In genomic region chr14:79280400-79280670, GRCh38 we compare ENCODE assay signal across 11 cellular contexts.
DNase-seq lines count a peak whose midpoint lies in the region; ATAC-seq and TF ChIP-seq lines count a peak whose summit lies in the region.
"Had no signal": no experiment of that assay in that cellular context is flagged by ENCODE, and none has a peak within 500 bp of the region (broad histone marks: within the 10 kb centered on the region; RNA-seq: fewer than 3 reads in every experiment).

No MANE protein-coding gene starts in this region.

- ATAC-seq in left colon (no peak), left lobe of liver (no peak)
- ATAC-seq: activated naive CD8-positive, alpha-beta T cell treated with anti-CD3 and anti-CD28 coated beads, Interleukin-2, amount 50 U/mL, for 24 hours had no signal

- DNase-seq in HFFc6 (no peak), cardiac fibroblast (ENCODE audit: low read depth in 2 of 2) (no peak), kidney epithelial cell (ENCODE audit: low read depth) (no peak), left colon (no peak), caudate nucleus (lab: John Stamatoyannopoulos, UW) (no peak), left lobe of liver (ENCODE audit: low spot score) (no peak), posterior cingulate gyrus (no peak)
- DNase-seq: activated naive CD8-positive, alpha-beta T cell treated with anti-CD3 and anti-CD28 coated beads, Interleukin-2, amount 50 U/mL, for 24 hours; stimulated activated naive CD4-positive, alpha-beta T cell had no signal

- H3K9me3 Mint-ChIP-seq in HFFc6 = no peaks in the 10 kb centered on the region
- H3K9me3 Mint-ChIP-seq: activated naive CD8-positive, alpha-beta T cell treated with anti-CD3 and anti-CD28 coated beads, Interleukin-2, amount 50 U/mL, for 24 hours; T-helper 1 cell treated with Interleukin-12 subunit alpha and Interleukin-12 subunit beta and Interleukin-4 antibody, amounts not matched to agents 30 μg/mL and 1 μg/mL, for 36 hours had no signal

- peaks cover 33% of the 10 kb centered on the region for H3K27me3 Mint-ChIP-seq in HFFc6 (ENCODE audit: insufficient read depth)

- no peaks in the 10 kb centered on the region for H3K36me3 Mint-ChIP-seq in HFFc6 (ENCODE audit: low read depth)

- peaks cover 6% of the 10 kb centered on the region for H3K27me3 ChIP-seq in kidney epithelial cell (ENCODE audit: control insufficient read depth, insufficient read depth, low read length)
- no peaks in the 10 kb centered on the region for H3K27me3 ChIP-seq in skeletal muscle satellite cell (ENCODE audit: control insufficient read depth, insufficient read depth, low read length)

- peak overlapping the region; percentile 48 to 67 for H3K4me3 ChIP-seq in cardiac fibroblast (replicated peaks in 1 of 2; ENCODE audit: low read depth in 2 of 2, low read length in 2 of 2)
- H3K4me3 ChIP-seq in kidney epithelial cell (ENCODE audit: low read depth, low read length) = peak overlapping the region; percentile 47
- peak overlapping the region; percentile 85 for H3K4me3 ChIP-seq in skeletal muscle satellite cell (ENCODE audit: low read length)

- H3K36me3 ChIP-seq in kidney epithelial cell (ENCODE audit: control insufficient read depth, insufficient read depth, low read length) (no peaks in the 10 kb centered on the region), skeletal muscle satellite cell (ENCODE audit: insufficient read depth, low read length) (no peaks in the 10 kb centered on the region)

- H3K4me3 Mint-ChIP-seq in HFFc6 = peak overlapping the region; percentile 37
- H3K4me3 Mint-ChIP-seq: activated naive CD8-positive, alpha-beta T cell treated with anti-CD3 and anti-CD28 coated beads, Interleukin-2, amount 50 U/mL, for 24 hours; T-helper 1 cell treated with Interleukin-12 subunit alpha and Interleukin-12 subunit beta and Interleukin-4 antibody, amounts not matched to agents 30 μg/mL and 1 μg/mL, for 36 hours had no signal

- peaks cover 12% of the 10 kb centered on the region; the same call in 1 of the 2 replicates for H3K4me1 Mint-ChIP-seq in HFFc6 (ENCODE audit: low read depth)
- H3K4me1 Mint-ChIP-seq: activated naive CD8-positive, alpha-beta T cell treated with anti-CD3 and anti-CD28 coated beads, Interleukin-2, amount 50 U/mL, for 24 hours had no signal

- H3K9ac ChIP-seq in skeletal muscle satellite cell (ENCODE audit: low read depth, low read length) = peak overlapping the region; percentile 24

- no peak overlapping the region for H3K27ac ChIP-seq in caudate nucleus (ENCODE audit: low read depth, low read length)

- intact Hi-C loops in left colon (cut with DNase I, micrococcal nuclease) (no loop called here), posterior cingulate gyrus (cut with DNase I) (no loop called here)

- TF ChIP-seq CTCF in HFFc6 (IDR thresholded peaks at IDR 0.05) (no peak), cardiac fibroblast (IDR thresholded peaks at IDR 0.05; ENCODE audit: low read depth, low read length) (no peak), kidney epithelial cell (IDR thresholded peaks at IDR 0.05; ENCODE audit: insufficient read depth, low read length, poor library complexity, severe bottlenecking) (no peak)

- peaks cover 21% of the 10 kb centered on the region for H3K4me1 ChIP-seq in skeletal muscle satellite cell (ENCODE audit: control insufficient read depth, insufficient read depth, low read length)

- H3K9me3 ChIP-seq in skeletal muscle satellite cell (replicated peaks; ENCODE audit: low read length) = no peaks in the 10 kb centered on the region

- H3K4me2 ChIP-seq in skeletal muscle satellite cell (ENCODE audit: low read length) = peak overlapping the region; percentile 93

- H3K27ac Mint-ChIP-seq in HFFc6 = no peak overlapping the region
- H3K27ac Mint-ChIP-seq: activated naive CD8-positive, alpha-beta T cell treated with anti-CD3 and anti-CD28 coated beads, Interleukin-2, amount 50 U/mL, for 24 hours; T-helper 1 cell treated with Interleukin-12 subunit alpha and Interleukin-12 subunit beta and Interleukin-4 antibody, amounts not matched to agents 30 μg/mL and 1 μg/mL, for 36 hours had no signal
